In genomic region chr6:26123675-26124549, GRCh38 we compare ENCODE assay signal across 1 cellular context.
A peak's percentile ranks its signal among the peaks of the same experiment; 100 is the strongest.
TF ChIP-seq lines count a peak whose summit lies in the region.

No MANE protein-coding gene starts in this region.

TF ChIP-seq in HepG2, 621 proteins besides CTCF, POLR2A, EP300 and RAD21 (continued from another document and continues in another):
- TF ChIP-seq, protein P1, sequence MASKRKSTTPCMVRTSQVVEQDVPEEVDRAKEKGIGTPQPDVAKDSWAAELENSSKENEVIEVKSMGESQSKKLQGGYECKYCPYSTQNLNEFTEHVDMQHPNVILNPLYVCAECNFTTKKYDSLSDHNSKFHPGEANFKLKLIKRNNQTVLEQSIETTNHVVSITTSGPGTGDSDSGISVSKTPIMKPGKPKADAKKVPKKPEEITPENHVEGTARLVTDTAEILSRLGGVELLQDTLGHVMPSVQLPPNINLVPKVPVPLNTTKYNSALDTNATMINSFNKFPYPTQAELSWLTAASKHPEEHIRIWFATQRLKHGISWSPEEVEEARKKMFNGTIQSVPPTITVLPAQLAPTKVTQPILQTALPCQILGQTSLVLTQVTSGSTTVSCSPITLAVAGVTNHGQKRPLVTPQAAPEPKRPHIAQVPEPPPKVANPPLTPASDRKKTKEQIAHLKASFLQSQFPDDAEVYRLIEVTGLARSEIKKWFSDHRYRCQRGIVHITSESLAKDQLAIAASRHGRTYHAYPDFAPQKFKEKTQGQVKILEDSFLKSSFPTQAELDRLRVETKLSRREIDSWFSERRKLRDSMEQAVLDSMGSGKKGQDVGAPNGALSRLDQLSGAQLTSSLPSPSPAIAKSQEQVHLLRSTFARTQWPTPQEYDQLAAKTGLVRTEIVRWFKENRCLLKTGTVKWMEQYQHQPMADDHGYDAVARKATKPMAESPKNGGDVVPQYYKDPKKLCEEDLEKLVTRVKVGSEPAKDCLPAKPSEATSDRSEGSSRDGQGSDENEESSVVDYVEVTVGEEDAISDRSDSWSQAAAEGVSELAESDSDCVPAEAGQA (IDR thresholded peaks at IDR 0.05; ENCODE audit: low read depth): no peak
- TF ChIP-seq, protein P1 (CRISPR knock-in tag; IDR thresholded peaks at IDR 0.05; ENCODE audit: borderline replicate concordance): peak; percentile 84
- TF ChIP-seq MLLT10 (CRISPR knock-in tag; IDR thresholded peaks at IDR 0.05) (peak; percentile 93), ZNF570 (CRISPR knock-in tag; IDR thresholded peaks at IDR 0.05; ENCODE audit: borderline replicate concordance) (no peak; the same call in 1 of the 2 replicates), NFYB (CRISPR knock-in tag; IDR thresholded peaks at IDR 0.05) (peak; percentile 91), MEF2D (CRISPR knock-in tag; IDR thresholded peaks at IDR 0.05) (peak; percentile 39; the same call in 1 of the 2 replicates), MATR3 (CRISPR knock-in tag; IDR thresholded peaks at IDR 0.05) (no peak), RELA (CRISPR knock-in tag; IDR thresholded peaks at IDR 0.05) (0 out of 2 replicates have a peak, but pooled peaks have one; percentile 43), ZNF674 (CRISPR knock-in tag; IDR thresholded peaks at IDR 0.05; ENCODE audit: low read depth) (peak; percentile 90; the same call in 1 of the 2 replicates), IKZF4 (CRISPR knock-in tag; IDR thresholded peaks at IDR 0.05; ENCODE audit: borderline replicate concordance, low read depth, not compliant biosample characterization) (peak; percentile 73), PCBP2 (optimal IDR thresholded peaks at IDR 0.05; ENCODE audit: low read depth, low read length, poor library complexity, severe bottlenecking) (no peak), SMAD1 (CRISPR knock-in tag; IDR thresholded peaks at IDR 0.05; ENCODE audit: borderline replicate concordance, low read depth) (peak; percentile 31; the same call in 1 of the 2 replicates), FOXP4 (CRISPR knock-in tag; IDR thresholded peaks at IDR 0.05) (peak; percentile 20; the same call in 1 of the 2 replicates), AHDC1 (CRISPR knock-in tag; IDR thresholded peaks at IDR 0.05; ENCODE audit: borderline replicate concordance) (no peak), ATF7-NPFF (CRISPR knock-in tag; IDR thresholded peaks at IDR 0.05; ENCODE audit: low read depth) (peak; percentile 83; the same call in 1 of the 2 replicates), RARG (CRISPR knock-in tag; IDR thresholded peaks at IDR 0.05; ENCODE audit: low read depth) (no peak), ZNF557 (CRISPR knock-in tag; IDR thresholded peaks at IDR 0.05) (peak; percentile 55; the same call in 1 of the 2 replicates), ZBTB40 (IDR thresholded peaks at IDR 0.05) (no peak), ZBTB40 (CRISPR knock-in tag; IDR thresholded peaks at IDR 0.05) (peak; percentile 24; the same call in 1 of the 2 replicates), ZNF121 (CRISPR knock-in tag; IDR thresholded peaks at IDR 0.05) (no peak), ZNF343 (CRISPR knock-in tag; IDR thresholded peaks at IDR 0.05) (no peak), ZSCAN22 (CRISPR knock-in tag; IDR thresholded peaks at IDR 0.05) (no peak)
- TF ChIP-seq, protein P2, sequence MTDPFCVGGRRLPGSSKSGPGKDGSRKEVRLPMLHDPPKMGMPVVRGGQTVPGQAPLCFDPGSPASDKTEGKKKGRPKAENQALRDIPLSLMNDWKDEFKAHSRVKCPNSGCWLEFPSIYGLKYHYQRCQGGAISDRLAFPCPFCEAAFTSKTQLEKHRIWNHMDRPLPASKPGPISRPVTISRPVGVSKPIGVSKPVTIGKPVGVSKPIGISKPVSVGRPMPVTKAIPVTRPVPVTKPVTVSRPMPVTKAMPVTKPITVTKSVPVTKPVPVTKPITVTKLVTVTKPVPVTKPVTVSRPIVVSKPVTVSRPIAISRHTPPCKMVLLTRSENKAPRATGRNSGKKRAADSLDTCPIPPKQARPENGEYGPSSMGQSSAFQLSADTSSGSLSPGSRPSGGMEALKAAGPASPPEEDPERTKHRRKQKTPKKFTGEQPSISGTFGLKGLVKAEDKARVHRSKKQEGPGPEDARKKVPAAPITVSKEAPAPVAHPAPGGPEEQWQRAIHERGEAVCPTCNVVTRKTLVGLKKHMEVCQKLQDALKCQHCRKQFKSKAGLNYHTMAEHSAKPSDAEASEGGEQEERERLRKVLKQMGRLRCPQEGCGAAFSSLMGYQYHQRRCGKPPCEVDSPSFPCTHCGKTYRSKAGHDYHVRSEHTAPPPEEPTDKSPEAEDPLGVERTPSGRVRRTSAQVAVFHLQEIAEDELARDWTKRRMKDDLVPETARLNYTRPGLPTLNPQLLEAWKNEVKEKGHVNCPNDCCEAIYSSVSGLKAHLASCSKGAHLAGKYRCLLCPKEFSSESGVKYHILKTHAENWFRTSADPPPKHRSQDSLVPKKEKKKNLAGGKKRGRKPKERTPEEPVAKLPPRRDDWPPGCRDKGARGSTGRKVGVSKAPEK (CRISPR knock-in tag; IDR thresholded peaks at IDR 0.05; ENCODE audit: borderline replicate concordance): peak; percentile 73; the same call in 1 of the 2 replicates
- TF ChIP-seq, protein P3, sequence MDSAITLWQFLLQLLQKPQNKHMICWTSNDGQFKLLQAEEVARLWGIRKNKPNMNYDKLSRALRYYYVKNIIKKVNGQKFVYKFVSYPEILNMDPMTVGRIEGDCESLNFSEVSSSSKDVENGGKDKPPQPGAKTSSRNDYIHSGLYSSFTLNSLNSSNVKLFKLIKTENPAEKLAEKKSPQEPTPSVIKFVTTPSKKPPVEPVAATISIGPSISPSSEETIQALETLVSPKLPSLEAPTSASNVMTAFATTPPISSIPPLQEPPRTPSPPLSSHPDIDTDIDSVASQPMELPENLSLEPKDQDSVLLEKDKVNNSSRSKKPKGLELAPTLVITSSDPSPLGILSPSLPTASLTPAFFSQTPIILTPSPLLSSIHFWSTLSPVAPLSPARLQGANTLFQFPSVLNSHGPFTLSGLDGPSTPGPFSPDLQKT (CRISPR knock-in tag; IDR thresholded peaks at IDR 0.05; ENCODE audit: borderline replicate concordance): peak; percentile 90; the same call in 1 of the 2 replicates
